11 cellular contexts compared by ENCODE assay signal in genomic region chr6:148693882-148694484, GRCh38.
DNase-seq lines count a peak whose midpoint lies in the region; ATAC-seq and TF ChIP-seq lines count a peak whose summit lies in the region.
"Had no signal": no experiment of that assay in that cellular context is flagged by ENCODE, and none has a peak within 500 bp of the region (broad histone marks: within the 10 kb centered on the region; RNA-seq: fewer than 3 reads in every experiment).

No MANE protein-coding gene starts in this region.

- H3K27ac ChIP-seq in DOHH2 (ENCODE audit: low read depth, low read length): peak overlapping the region; percentile 36
- H3K27ac ChIP-seq: SJSA1 had no signal

- no peak overlapping the region for H3K4me3 Mint-ChIP-seq in nephron progenitor cell
- H3K4me3 Mint-ChIP-seq: activated CD8-positive, alpha-beta T cell treated with anti-CD3 and anti-CD28 coated beads, Interleukin-2, amount 10 ng/mL, durations not matched to agents 7 days and 5 days had no signal

- no peaks in the 10 kb centered on the region for H3K9me3 ChIP-seq in DOHH2 (ENCODE audit: control insufficient read depth, insufficient read depth, low read length)
- H3K9me3 ChIP-seq: SJSA1 had no signal

- peak overlapping the region; percentile 51 for H3K4me2 ChIP-seq in DOHH2 (ENCODE audit: low read length)

- no peak overlapping the region for H3K27ac Mint-ChIP-seq in nephron progenitor cell
- H3K27ac Mint-ChIP-seq: activated CD8-positive, alpha-beta T cell treated with anti-CD3 and anti-CD28 coated beads, Interleukin-2, amount 10 ng/mL, durations not matched to agents 7 days and 5 days had no signal

- H3K9me2 ChIP-seq in DOHH2 (replicated peaks; ENCODE audit: control insufficient read depth, low read length): no peaks in the 10 kb centered on the region

- DNase-seq in epithelial cell of esophagus (ENCODE audit: low read depth) (peak; percentile 61), nephron progenitor cell (no peak), D341Med (ENCODE audit: low spot score) (no peak), NCI-H2171 treated with DMSO at 0.1 percent for 48 hours (lab: John Stamatoyannopoulos, UW) (no peak)
- DNase-seq: activated CD8-positive, alpha-beta T cell treated with anti-CD3 and anti-CD28 coated beads, Interleukin-2, amount 10 ng/mL, durations not matched to agents 7 days and 5 days; NCI-H1694 treated with DMSO at 0.1 percent for 48 hours had no signal

- H3K4me1 Mint-ChIP-seq in nephron progenitor cell: peaks cover 22% of the 10 kb centered on the region

- H3K79me2 ChIP-seq in DOHH2 (ENCODE audit: control insufficient read depth, low read length): no peaks in the 10 kb centered on the region

- peaks cover 10% of the 10 kb centered on the region for H3K36me3 Mint-ChIP-seq in nephron progenitor cell (ENCODE audit: low read depth)

- TF ChIP-seq CTCF in DOHH2 (IDR thresholded peaks at IDR 0.05; ENCODE audit: low read depth, low read length, poor library complexity, severe bottlenecking) (no peak), epithelial cell of esophagus (IDR thresholded peaks at IDR 0.05; ENCODE audit: insufficient read depth, low read depth, low read length, missing control alignments) (no peak), nephron progenitor cell (IDR thresholded peaks at IDR 0.05) (no peak)

- H3K4me3 ChIP-seq in DOHH2 (ENCODE audit: low read length) (peak overlapping the region; percentile 36), epithelial cell of esophagus (ENCODE audit: low read length) (no peak overlapping the region)
- H3K4me3 ChIP-seq: SJSA1 had no signal

- no peaks in the 10 kb centered on the region for H3F3A ChIP-seq in DOHH2 (ENCODE audit: control insufficient read depth, insufficient read depth)

- no peaks in the 10 kb centered on the region for H4K20me1 ChIP-seq in DOHH2 (ENCODE audit: control insufficient read depth, insufficient read depth, low read depth, low read length)

- peaks cover 15% of the 10 kb centered on the region for H3K4me1 ChIP-seq in DOHH2 (ENCODE audit: control insufficient read depth, low read length)
- H3K4me1 ChIP-seq: SJSA1 had no signal

- peaks cover 34% of the 10 kb centered on the region for H3K9me3 Mint-ChIP-seq in nephron progenitor cell

- peaks cover 4% of the 10 kb centered on the region for H3K27me3 Mint-ChIP-seq in nephron progenitor cell (ENCODE audit: low read depth, poor library complexity)

- ATAC-seq in GM21367 (IDR thresholded peaks at IDR 0.05; ENCODE audit: unreplicated experiment) (peak; percentile 81), HG03460 (IDR thresholded peaks at IDR 0.05; ENCODE audit: unreplicated experiment) (peak; percentile 79), HG03095 (IDR thresholded peaks at IDR 0.05; ENCODE audit: unreplicated experiment) (no peak)
- ATAC-seq: activated CD8-positive, alpha-beta T cell treated with anti-CD3 and anti-CD28 coated beads, Interleukin-2, amount 10 ng/mL, durations not matched to agents 7 days and 5 days had no signal

- no peaks in the 10 kb centered on the region for H3K36me3 ChIP-seq in DOHH2 (ENCODE audit: control insufficient read depth, low read length)
- H3K36me3 ChIP-seq: SJSA1 had no signal

- H3K27me3 ChIP-seq in DOHH2 (ENCODE audit: control insufficient read depth, low read length): no peaks in the 10 kb centered on the region
- H3K27me3 ChIP-seq: SJSA1 had no signal
